21 cellular contexts compared by ENCODE assay signal in the genomic region with DNA sequence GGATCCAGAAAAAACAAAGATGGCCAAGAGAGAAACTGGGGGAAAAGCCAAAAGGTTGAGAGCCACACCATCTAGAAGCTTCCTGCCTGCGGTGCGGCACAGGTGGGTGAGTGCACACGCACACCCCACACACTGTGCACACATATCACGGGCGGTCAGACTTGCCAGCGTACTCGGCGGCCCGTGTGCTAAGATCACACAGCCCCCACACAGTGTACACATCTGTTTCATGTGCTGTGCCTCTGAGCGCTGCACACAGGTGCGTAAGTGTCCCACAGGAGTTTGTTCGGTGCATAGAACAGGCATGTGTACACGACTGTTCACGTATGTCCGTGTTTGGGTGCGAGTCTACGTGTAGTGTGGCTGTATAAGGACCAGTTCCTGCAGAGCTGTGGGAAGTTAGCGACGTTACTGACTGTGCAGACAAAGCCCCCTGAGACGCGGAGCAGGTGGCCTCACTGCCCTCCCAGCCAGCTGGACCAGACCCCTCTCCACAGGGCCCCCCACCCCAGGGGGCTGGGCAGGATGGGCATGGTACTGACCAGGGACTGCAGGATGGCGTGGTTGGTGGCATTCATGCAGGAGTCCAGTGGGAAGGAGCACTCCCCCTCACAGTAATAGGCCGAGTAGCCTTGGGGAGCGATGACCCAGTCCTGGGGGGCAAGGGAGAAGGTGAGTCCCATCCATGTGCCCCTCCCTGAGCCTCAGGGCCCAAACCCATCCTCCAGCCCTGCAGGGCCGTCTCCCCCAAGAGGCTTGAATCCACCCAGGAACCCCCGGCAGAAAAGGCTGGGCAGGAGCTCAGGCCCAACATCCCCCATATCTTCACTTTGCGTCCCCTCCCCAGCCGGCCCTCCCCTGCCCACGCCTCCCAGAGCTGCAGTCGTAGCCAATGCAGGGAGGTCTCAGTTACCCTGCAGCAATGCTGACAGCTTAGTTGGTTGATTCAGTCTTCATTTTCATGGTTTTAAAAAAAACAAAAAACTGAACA. TPM values are rescaled to one million over a fixed set of nuclear protein-coding genes. Genes with fewer than 3 reads are reported as not detected.
DNase-seq lines count a peak whose midpoint lies in the region; ATAC-seq, FAIRE-seq and TF ChIP-seq lines count a peak whose summit lies in the region.
"Had no signal": no experiment of that assay in that cellular context is flagged by ENCODE, and none has a peak within 500 bp of the region (broad histone marks: within the 10 kb centered on the region; RNA-seq: fewer than 3 reads in every experiment).

No MANE protein-coding gene starts in this region.

- FAIRE-seq in HepG2 (lab: Jason Lieb, UNC): peak; percentile 63
- FAIRE-seq: H54, HTR-8/SVneo had no signal

- H3K27ac ChIP-seq in HepG2 (ENCODE audit: extremely low read length, insufficient read depth, low read length) (no peak overlapping the region), coronary artery (no peak overlapping the region)
- H3K27ac ChIP-seq: BLaER1 treated with 17β-estradiol and CSF1 and Interleukin-3, amounts not matched to agents 10 nM and 100 nM had no signal

- in situ Hi-C loops in HepG2 (cut with HindIII; ENCODE audit: extremely low pct_ligation_motif_present, low pct_unique_long_range_greater_than_20kb): no loop called here

- H4K20me1 ChIP-seq in HepG2 (ENCODE audit: insufficient read depth, low read length): no peaks in the 10 kb centered on the region

- no peaks in the 10 kb centered on the region for H3K36me3 ChIP-seq in HepG2 (replicated peaks in 1 of 2; ENCODE audit: control insufficient read depth in 1 of 2, insufficient read depth in 2 of 2, low read length in 2 of 2)

- no peak overlapping the region for H3K9ac ChIP-seq in HepG2 (ENCODE audit: insufficient read depth, low read depth, low read length)
- H3K9ac ChIP-seq: BLaER1 treated with 17β-estradiol and CSF1 and Interleukin-3, amounts not matched to agents 10 nM and 100 nM had no signal

- no peak for TF ChIP-seq EP300 in HepG2 (IDR thresholded peaks at IDR 0.05; ENCODE audit: low read depth in 2 of 2, low read length in 2 of 2)
- TF ChIP-seq EP300 in HepG2 (CRISPR knock-in tag; IDR thresholded peaks at IDR 0.05; ENCODE audit: borderline replicate concordance): no peak

- H3K4me3 ChIP-seq in HepG2 (replicated peaks in 1 of 3; ENCODE audit: insufficient read depth in 1 of 3, low read depth in 2 of 3, low read length in 3 of 3): no peak overlapping the region
- no peak overlapping the region for H3K4me3 ChIP-seq in coronary artery
- H3K4me3 ChIP-seq: BLaER1 treated with 17β-estradiol and CSF1 and Interleukin-3, amounts not matched to agents 10 nM and 100 nM; GM23338 had no signal

- no peak for TF ChIP-seq RAD21 in HepG2 (CRISPR knock-in tag; IDR thresholded peaks at IDR 0.05)

- H3K4me3 Mint-ChIP-seq in natural killer cell treated with Interleukin-12 subunit alpha and Interleukin-12 subunit beta and Interleukin-15 and Interleukin-18, amount 100 ng/mL, for 72 hours: no peak overlapping the region
- H3K4me3 Mint-ChIP-seq in natural killer cell: no peak overlapping the region
- H3K4me3 Mint-ChIP-seq: B cell; CD8-positive, alpha-beta T cell; GM23338; HFFc6 had no signal

- no peaks in the 10 kb centered on the region for H3K9me3 Mint-ChIP-seq in natural killer cell treated with Interleukin-12 subunit alpha and Interleukin-12 subunit beta and Interleukin-15 and Interleukin-18, amount 100 ng/mL, for 72 hours
- no peaks in the 10 kb centered on the region for H3K9me3 Mint-ChIP-seq in natural killer cell
- H3K9me3 Mint-ChIP-seq: CD8-positive, alpha-beta T cell; HFFc6 had no signal

- H3K4me2 ChIP-seq in HepG2 (ENCODE audit: low read depth, low read length): no peak overlapping the region
- H3K4me2 ChIP-seq: BLaER1 treated with 17β-estradiol and CSF1 and Interleukin-3, amounts not matched to agents 10 nM and 100 nM; GM23338 had no signal

- no peaks in the 10 kb centered on the region; a peak in 1 of 5 replicates for H3K27me3 ChIP-seq in HepG2 (ENCODE audit: control insufficient read depth in 1 of 2, insufficient read depth in 2 of 2, low read length in 2 of 2)
- H3K27me3 ChIP-seq: BLaER1 treated with 17β-estradiol and CSF1 and Interleukin-3, amounts not matched to agents 10 nM and 100 nM had no signal

- CTCF ChIA-PET in HepG2 (lab: Yijun Ruan, JAX; ENCODE audit: low intra/inter-chr PET ratio, low total read pairs): no interaction called here

- TF ChIP-seq POLR2A in HepG2 (IDR thresholded peaks at IDR 0.05; ENCODE audit: insufficient read depth in 1 of 2, low read depth in 2 of 2, low read length in 2 of 2): no peak

- H3K36me3 Mint-ChIP-seq in natural killer cell treated with Interleukin-12 subunit alpha and Interleukin-12 subunit beta and Interleukin-15 and Interleukin-18, amount 100 ng/mL, for 72 hours: no peaks in the 10 kb centered on the region
- H3K36me3 Mint-ChIP-seq in natural killer cell: no peaks in the 10 kb centered on the region

- no peaks in the 10 kb centered on the region for H3K27me3 Mint-ChIP-seq in natural killer cell treated with Interleukin-12 subunit alpha and Interleukin-12 subunit beta and Interleukin-15 and Interleukin-18, amount 100 ng/mL, for 72 hours
- no peaks in the 10 kb centered on the region for H3K27me3 Mint-ChIP-seq in natural killer cell (ENCODE audit: low read depth in 2 of 2)
- H3K27me3 Mint-ChIP-seq: B cell had no signal

- intact Hi-C loops in natural killer cell (cut with micrococcal nuclease) (no loop called here), HepG2 (cut with micrococcal nuclease; ENCODE audit: unreplicated experiment) (no loop called here), sciatic nerve (cut with DNase I) (no loop called here)

- no peaks in the 10 kb centered on the region for H3K9me3 ChIP-seq in HepG2 (ENCODE audit: low read length)
- H3K9me3 ChIP-seq: BLaER1 treated with 17β-estradiol and CSF1 and Interleukin-3, amounts not matched to agents 10 nM and 100 nM had no signal

- POLR2A ChIA-PET in HepG2 (lab: Yijun Ruan, JAX): no interaction called here

- no peaks in the 10 kb centered on the region for H3K79me2 ChIP-seq in HepG2 (ENCODE audit: insufficient read depth, low read length)

- DNase-seq in natural killer cell treated with Interleukin-12 subunit alpha and Interleukin-12 subunit beta and Interleukin-15 and Interleukin-18, amount 100 ng/mL, for 72 hours (ENCODE audit: low spot score): peak; percentile 39
- DNase-seq in natural killer cell (no peak), HepG2 (ENCODE audit: low spot score) (no peak), sciatic nerve (ENCODE audit: low spot score) (peak; percentile 42), AG08396 (ENCODE audit: low spot score) (no peak), coronary artery (ENCODE audit: low spot score) (no peak)
- no peak for DNase-seq in stimulated activated CD4-positive, alpha-beta T cell treated with anti-CD3 and anti-CD28 coated beads, Interleukin-1b, Interleukin-23, amount 100 ng/mL, for 48 hours
- DNase-seq: 8988T; Calu3; CD8-positive, alpha-beta T cell; DMS79 treated with DMSO at 0.1 percent for 48 hours; GF-D8; HCEC 1CT; HFFc6 had no signal

- no peaks in the 10 kb centered on the region for H3K4me1 Mint-ChIP-seq in natural killer cell treated with Interleukin-12 subunit alpha and Interleukin-12 subunit beta and Interleukin-15 and Interleukin-18, amount 100 ng/mL, for 72 hours (ENCODE audit: low read depth in 2 of 2)
- no peaks in the 10 kb centered on the region for H3K4me1 Mint-ChIP-seq in natural killer cell
- H3K4me1 Mint-ChIP-seq: B cell, GM23338 had no signal

- TF ChIP-seq CTCF in natural killer cell (IDR thresholded peaks at IDR 0.05) (no peak), HepG2 (CRISPR knock-in tag; IDR thresholded peaks at IDR 0.05) (no peak), coronary artery (IDR thresholded peaks at IDR 0.05) (no peak)

- BruUV-seq in HepG2 (replicated peaks; lab: Mats Ljungman, UMichigan): no TSS peak

- ATAC-seq in natural killer cell treated with Interleukin-12 subunit alpha and Interleukin-12 subunit beta and Interleukin-15 and Interleukin-18, amount 100 ng/mL, for 72 hours: no peak
- ATAC-seq in natural killer cell (no peak), HepG2 (no peak), sciatic nerve (no peak)
- ATAC-seq: CD8-positive, alpha-beta T cell had no signal

- peaks cover 6% of the 10 kb centered on the region; the same call in 1 of the 2 replicates for H3K4me1 ChIP-seq in HepG2 (ENCODE audit: insufficient read depth, low read length)

- no peak overlapping the region for H3K27ac Mint-ChIP-seq in natural killer cell treated with Interleukin-12 subunit alpha and Interleukin-12 subunit beta and Interleukin-15 and Interleukin-18, amount 100 ng/mL, for 72 hours
- no peak overlapping the region for H3K27ac Mint-ChIP-seq in natural killer cell
- H3K27ac Mint-ChIP-seq: B cell; CD8-positive, alpha-beta T cell; GM23338; HFFc6 had no signal

- 70% methylated on average over 19 of the region's 30 CpGs for WGBS in HepG2 (ENCODE audit: low lambda C conversion rate)

- H2AFZ ChIP-seq in HepG2 (ENCODE audit: low read length): no peak overlapping the region
- H2AFZ ChIP-seq: GM23338 had no signal

RNA-seq across cellular contexts. Expression of a gene that starts 8.3 kb away (rescaled TPM):
- under 1 TPM; 0.47 to 0.59 TPM for total RNA-seq in natural killer cell treated with Interleukin-12 subunit alpha and Interleukin-12 subunit beta and Interleukin-15 and Interleukin-18, amount 100 ng/mL, for 72 hours
- total RNA-seq in natural killer cell (1 to 10 TPM in 2 of 3 donors, under 1 TPM in 1; 0.42 to 2.2 (median 1.9) TPM), HepG2 (2016; rRNA removed; fragmentation: Illumina TruSeq; extraction: Trizol) (0.33 TPM in 1 of 2 replicates, not detected in the other), sciatic nerve (8.5 TPM)
- total RNA-seq in HepG2 (2016; cell fraction: cytosol; rRNA removed; fragmentation: Illumina TruSeq; extraction: Trizol; ENCODE audit: low read depth): not detected in 2 replicates
- total RNA-seq in HepG2 (2016; cell fraction: insoluble cytoplasmic fraction; rRNA removed; fragmentation: Illumina TruSeq; extraction: Trizol): 0.43 TPM in 1 of 2 replicates, not detected in the other
- 0.12 and 0.17 TPM in 2 replicates for total RNA-seq in HepG2 (2016; cell fraction: membrane; rRNA removed; fragmentation: Illumina TruSeq; extraction: Trizol)
- total RNA-seq in HepG2 (2016; cell fraction: nucleus; rRNA removed; fragmentation: Illumina TruSeq; extraction: Trizol): 0.22 and 0.34 TPM in 2 replicates
- 0.21 and 0.26 TPM in 2 replicates for polyA plus RNA-seq in HepG2 (2011; rRNA removed)
- polyA plus RNA-seq in HepG2 (2011; cell fraction: cytosol; rRNA removed): 0.18 and 0.31 TPM in 2 replicates
- polyA plus RNA-seq in HepG2 (2011; cell fraction: nucleus; rRNA removed): 1.2 and 1.7 TPM in 2 replicates
- 0.25 TPM in 2 replicates for polyA plus RNA-seq in HepG2 (2012)
- not detected in 2 replicates for polyA plus RNA-seq in HepG2 (2016; cell fraction: cytosol; fragmentation: Illumina TruSeq; extraction: Trizol; ENCODE audit: low read depth)
- polyA plus RNA-seq in HepG2 (2016; cell fraction: insoluble cytoplasmic fraction; fragmentation: Illumina TruSeq; extraction: Trizol; ENCODE audit: low read depth): 0.29 TPM in 1 of 2 replicates, not detected in the other
- polyA plus RNA-seq in HepG2 (2016; cell fraction: membrane; fragmentation: Illumina TruSeq; extraction: Trizol; ENCODE audit: low read depth): not detected in 2 replicates
- polyA plus RNA-seq in HepG2 (2016; cell fraction: nucleus; fragmentation: Illumina TruSeq; extraction: Trizol; ENCODE audit: insufficient read depth, low read depth): 0.93 and 1.2 TPM in 2 replicates
- 0.22 and 1.3 TPM in 2 replicates for polyA minus RNA-seq in HepG2 (2011; rRNA and poly(A)+ RNA removed; ENCODE audit: low replicate concordance)
- polyA minus RNA-seq in HepG2 (2011; cell fraction: cytosol; rRNA and poly(A)+ RNA removed): 0.30 TPM in 1 of 2 replicates, not detected in the other
- 0.64 and 0.99 TPM in 2 replicates for polyA minus RNA-seq in HepG2 (2011; cell fraction: nucleus; rRNA and poly(A)+ RNA removed)
- total RNA-seq: A673 had no signal

RNA-seq across cellular contexts. Expression of a gene that starts 24.2 kb away (rescaled TPM):
- 10 to 100 TPM; 60.0 to 61.2 TPM for total RNA-seq in natural killer cell treated with Interleukin-12 subunit alpha and Interleukin-12 subunit beta and Interleukin-15 and Interleukin-18, amount 100 ng/mL, for 72 hours
- total RNA-seq in natural killer cell (10 to 100 TPM; 44.3 to 62.8 (median 59.8) TPM), HepG2 (2016; rRNA removed; fragmentation: Illumina TruSeq; extraction: Trizol) (15.3 and 20.9 TPM in 2 replicates), sciatic nerve (41.5 TPM)
- 3.8 and 4.1 TPM in 2 replicates for total RNA-seq in HepG2 (2016; cell fraction: cytosol; rRNA removed; fragmentation: Illumina TruSeq; extraction: Trizol; ENCODE audit: low read depth)
- total RNA-seq in HepG2 (2016; cell fraction: insoluble cytoplasmic fraction; rRNA removed; fragmentation: Illumina TruSeq; extraction: Trizol): 16.7 and 22.4 TPM in 2 replicates
- 6.2 and 6.9 TPM in 2 replicates for total RNA-seq in HepG2 (2016; cell fraction: membrane; rRNA removed; fragmentation: Illumina TruSeq; extraction: Trizol)
- 11.7 and 12.9 TPM in 2 replicates for total RNA-seq in HepG2 (2016; cell fraction: nucleus; rRNA removed; fragmentation: Illumina TruSeq; extraction: Trizol)
- 24.2 and 26.3 TPM in 2 replicates for polyA plus RNA-seq in HepG2 (2011; rRNA removed)
- polyA plus RNA-seq in HepG2 (2011; cell fraction: cytosol; rRNA removed): 30.4 and 32.8 TPM in 2 replicates
- polyA plus RNA-seq in HepG2 (2011; cell fraction: nucleus; rRNA removed): 16.3 and 18.0 TPM in 2 replicates
- 14.9 and 16.1 TPM in 2 replicates for polyA plus RNA-seq in HepG2 (2012)
- polyA plus RNA-seq in HepG2 (2016; cell fraction: cytosol; fragmentation: Illumina TruSeq; extraction: Trizol; ENCODE audit: low read depth): 3.2 and 3.6 TPM in 2 replicates
- 25.7 and 30.7 TPM in 2 replicates for polyA plus RNA-seq in HepG2 (2016; cell fraction: insoluble cytoplasmic fraction; fragmentation: Illumina TruSeq; extraction: Trizol; ENCODE audit: low read depth)
- 5.5 and 6.3 TPM in 2 replicates for polyA plus RNA-seq in HepG2 (2016; cell fraction: membrane; fragmentation: Illumina TruSeq; extraction: Trizol; ENCODE audit: low read depth)
- 14.6 and 17.0 TPM in 2 replicates for polyA plus RNA-seq in HepG2 (2016; cell fraction: nucleus; fragmentation: Illumina TruSeq; extraction: Trizol; ENCODE audit: insufficient read depth, low read depth)
- polyA minus RNA-seq in HepG2 (2011; rRNA and poly(A)+ RNA removed; ENCODE audit: low replicate concordance): 12.2 and 26.4 TPM in 2 replicates
- 4.8 and 5.6 TPM in 2 replicates for polyA minus RNA-seq in HepG2 (2011; cell fraction: cytosol; rRNA and poly(A)+ RNA removed)
- 15.5 and 15.9 TPM in 2 replicates for polyA minus RNA-seq in HepG2 (2011; cell fraction: nucleus; rRNA and poly(A)+ RNA removed)

RNA-seq across cellular contexts. Expression of a gene that starts 25.8 kb away (rescaled TPM):
- 1 to 10 TPM in 1 of 2 donors, under 1 TPM in 1; 0.84 to 1.8 TPM for total RNA-seq in natural killer cell treated with Interleukin-12 subunit alpha and Interleukin-12 subunit beta and Interleukin-15 and Interleukin-18, amount 100 ng/mL, for 72 hours
- 1 to 10 TPM; 2.8 to 4.3 (median 3.6) TPM for total RNA-seq in natural killer cell
- 0.14 and 0.29 TPM in 2 replicates for total RNA-seq in HepG2 (2016; rRNA removed; fragmentation: Illumina TruSeq; extraction: Trizol)
- total RNA-seq in HepG2 (2016; cell fraction: cytosol; rRNA removed; fragmentation: Illumina TruSeq; extraction: Trizol; ENCODE audit: low read depth): not detected in 2 replicates
- total RNA-seq in HepG2 (2016; cell fraction: insoluble cytoplasmic fraction; rRNA removed; fragmentation: Illumina TruSeq; extraction: Trizol): 0.22 and 0.36 TPM in 2 replicates
- 0.09 and 0.17 TPM in 2 replicates for total RNA-seq in HepG2 (2016; cell fraction: membrane; rRNA removed; fragmentation: Illumina TruSeq; extraction: Trizol)
- total RNA-seq in HepG2 (2016; cell fraction: nucleus; rRNA removed; fragmentation: Illumina TruSeq; extraction: Trizol): 0.22 and 0.34 TPM in 2 replicates
- 0.41 and 0.48 TPM in 2 replicates for polyA plus RNA-seq in HepG2 (2011; rRNA removed)
- 0.24 and 0.41 TPM in 2 replicates for polyA plus RNA-seq in HepG2 (2011; cell fraction: cytosol; rRNA removed)
- polyA plus RNA-seq in HepG2 (2011; cell fraction: nucleus; rRNA removed): 0.24 and 0.33 TPM in 2 replicates
- 0.68 and 0.78 TPM in 2 replicates for polyA plus RNA-seq in HepG2 (2012)
- polyA plus RNA-seq in HepG2 (2016; cell fraction: cytosol; fragmentation: Illumina TruSeq; extraction: Trizol; ENCODE audit: low read depth): 0.03 TPM in 2 replicates
- polyA plus RNA-seq in HepG2 (2016; cell fraction: insoluble cytoplasmic fraction; fragmentation: Illumina TruSeq; extraction: Trizol; ENCODE audit: low read depth): 0.24 and 0.44 TPM in 2 replicates
- 0.06 and 0.09 TPM in 2 replicates for polyA plus RNA-seq in HepG2 (2016; cell fraction: membrane; fragmentation: Illumina TruSeq; extraction: Trizol; ENCODE audit: low read depth)
- polyA plus RNA-seq in HepG2 (2016; cell fraction: nucleus; fragmentation: Illumina TruSeq; extraction: Trizol; ENCODE audit: insufficient read depth, low read depth): 0.37 and 0.51 TPM in 2 replicates
- polyA minus RNA-seq in HepG2 (2011; rRNA and poly(A)+ RNA removed; ENCODE audit: low replicate concordance): 0.62 and 4.1 TPM in 2 replicates
- 0.40 and 0.44 TPM in 2 replicates for polyA minus RNA-seq in HepG2 (2011; cell fraction: cytosol; rRNA and poly(A)+ RNA removed)
- polyA minus RNA-seq in HepG2 (2011; cell fraction: nucleus; rRNA and poly(A)+ RNA removed): 0.12 and 0.26 TPM in 2 replicates
- total RNA-seq in sciatic nerve: 40.2 TPM
- total RNA-seq: HFFc6 had no signal
- polyA plus RNA-seq: AG04450 had no signal

Comparison
In these comparisons a context has a peak if more than half of its experiments do, and no peak if none do; other contexts are left out.
1. DNase-seq: peak in natural killer cell treated with Interleukin-12 subunit alpha and Interleukin-12 subunit beta and Interleukin-15 and Interleukin-18, amount 100 ng/mL, for 72 hours (single experiment) and sciatic nerve (single experiment); none in natural killer cell (single experiment), HepG2 (single experiment), AG08396 (single experiment), coronary artery (single experiment) and stimulated activated CD4-positive, alpha-beta T cell treated with anti-CD3 and anti-CD28 coated beads, Interleukin-1b, Interleukin-23, amount 100 ng/mL, for 48 hours (single experiment).